ENCODE assay signal across 14 cellular contexts in genomic region chrX:131225078-131225477, GRCh38.
"Had no signal": no experiment of that assay in that cellular context is flagged by ENCODE, and none has a peak within 500 bp of the region (broad histone marks: within the 10 kb centered on the region; RNA-seq: fewer than 3 reads in every experiment).

No MANE protein-coding gene starts in this region.

- ATAC-seq: gastrocnemius medialis; heart right ventricle; mucosa of descending colon; naive thymus-derived CD8-positive, alpha-beta T cell; sciatic nerve; stimulated activated naive B cell treated with anti-CD40 and anti-IgM and Interleukin-4, amounts not matched to agents 10 μg/mL and 1 μg/mL and 100 μg/mL, for 72 hours; stimulated activated naive CD8-positive, alpha-beta T cell treated with anti-CD3 and anti-CD28 coated beads, Interleukin-15, amount 100 ng/mL, for 72 hours; upper lobe of right lung had no signal

- DNase-seq: effector memory CD4-positive, alpha-beta T cell; gastrocnemius medialis; heart right ventricle; hypothalamus; kidney glomerular epithelial cell; mucosa of descending colon; naive thymus-derived CD8-positive, alpha-beta T cell; stimulated activated CD4-positive, alpha-beta T cell treated with anti-CD3 and anti-CD28 coated beads, Interleukin-2, amount 100 ng/mL, for 24 hours; stimulated activated CD4-positive, alpha-beta T cell treated with anti-CD3 and anti-CD28 coated beads, Interleukin-4, amount 100 ng/mL, for 4 hours; stimulated activated naive B cell treated with anti-CD40 and anti-IgM and Interleukin-4, amounts not matched to agents 10 μg/mL and 1 μg/mL and 100 μg/mL, for 72 hours; stimulated activated naive CD8-positive, alpha-beta T cell treated with anti-CD3 and anti-CD28 coated beads, Interleukin-15, amount 100 ng/mL, for 72 hours; testis; upper lobe of right lung had no signal
